ENCODE assay signal across 7 cellular contexts in genomic region chr14:56386024-56386423, GRCh38.
"Had no signal": no experiment of that assay in that cellular context is flagged by ENCODE, and none has a peak within 500 bp of the region (broad histone marks: within the 10 kb centered on the region; RNA-seq: fewer than 3 reads in every experiment).

No MANE protein-coding gene starts in this region.

- FAIRE-seq: HepG2 had no signal

- H3K4me1 Mint-ChIP-seq: IgD-negative memory B cell had no signal

- ATAC-seq: HCT116, HepG2 had no signal

- H3K27ac Mint-ChIP-seq: IgD-negative memory B cell had no signal

- DNase-seq: GM23248, GOT3, H7, KG1 had no signal
